Comparison of ENCODE assay signal across 27 cellular contexts in the genomic region with DNA sequence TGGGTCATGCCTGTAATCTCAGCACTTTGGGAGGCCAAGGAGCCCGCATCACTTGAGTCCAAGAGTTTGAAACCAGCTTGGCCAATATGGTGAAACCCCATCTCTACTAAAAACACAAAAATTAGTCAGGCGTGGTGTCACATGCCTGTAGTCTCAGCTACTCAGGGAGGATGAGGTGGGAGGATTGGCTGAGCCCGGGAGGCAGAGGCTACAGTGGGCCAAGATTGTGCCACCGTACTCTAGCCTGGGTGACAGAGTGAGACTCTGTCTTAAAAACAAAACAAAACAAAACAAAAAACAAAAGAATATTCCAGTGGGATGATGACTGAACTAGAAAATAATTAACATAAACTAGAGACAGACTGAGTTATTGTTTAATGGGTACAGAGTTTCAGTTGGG.
DNase-seq lines count a peak whose midpoint lies in the region; ATAC-seq, FAIRE-seq and TF ChIP-seq lines count a peak whose summit lies in the region.
"Had no signal": no experiment of that assay in that cellular context is flagged by ENCODE, and none has a peak within 500 bp of the region (broad histone marks: within the 10 kb centered on the region; RNA-seq: fewer than 3 reads in every experiment).

No MANE protein-coding gene starts in this region.

- DNase-seq in GM12878 (ENCODE audit: low read depth, low spot score) (no peak), nephron progenitor cell (no peak), transverse colon (no peak), MG63 (no peak), SHP77 (lab: John Stamatoyannopoulos, UW) (no peak)
- DNase-seq: C1 segment of cervical spinal cord; Caco-2; CD8-positive, alpha-beta T cell; DMS 273 treated with DMSO at 0.1 percent for 48 hours; DMS79; EL; GDM1; H7; IMR-90; KG1; MM.1S; NCI-H2029; NCI-H446; NCI-H524 treated with DMSO at 0.1 percent for 48 hours; NCI-H82; NK-92 treated with Interleukin-12 subunit alpha and Interleukin-12 subunit beta, amount 100 ng/mL, for 24 hours; Right ventricle myocardium superior; RPMI8226 had no signal

- RAD21 ChIA-PET in GM12878 (lab: Charles Lee; ENCODE audit: unreplicated experiment), result interaction anchor here (0.5 to 9.8 kb wide), 5 partner anchors 20 to 350 kb away, joined by 3 to 222 read pairs (median 71); partner anchors contain the start of gene ABCC4

- H3K4me3 Mint-ChIP-seq in nephron progenitor cell, result no peak overlapping the region
- H3K4me3 Mint-ChIP-seq: CD8-positive, alpha-beta T cell had no signal

- TF ChIP-seq POLR2A in GM12878 (IDR thresholded peaks at IDR 0.05; ENCODE audit: low read depth, low read length), result no peak
- no peak for TF ChIP-seq POLR2A in transverse colon (IDR thresholded peaks at IDR 0.05)

- no peaks in the 10 kb centered on the region for H4K20me1 ChIP-seq in GM12878 (ENCODE audit: control insufficient read depth, insufficient read depth)

- POLR2A ChIA-PET in GM12878 (lab: Charles Lee), result interaction anchor here (0.9 kb wide), 1 partner anchor 83 kb away, joined by 3 read pairs; no protein-coding TSS in a partner anchor

- SMC1A ChIA-PET in GM12878 (lab: Charles Lee; ENCODE audit: uncharacterized antibody, unreplicated experiment), result interaction anchor here (1.1 to 10.3 kb wide), 10 partner anchors 11 to 192 kb away, joined by 3 to 229 read pairs (median 8); no protein-coding TSS in a partner anchor

- no peak overlapping the region for H3K9ac ChIP-seq in GM12878 (ENCODE audit: control insufficient read depth, insufficient read depth, low read length)

- TF ChIP-seq EP300 in GM12878 (IDR thresholded peaks at IDR 0.05; ENCODE audit: borderline replicate concordance in 1 of 2, control insufficient read depth in 1 of 2, low read depth in 2 of 2, low read length in 2 of 2) (no peak), transverse colon (IDR thresholded peaks at IDR 0.05; ENCODE audit: low read depth) (no peak)

- no peaks in the 10 kb centered on the region for H3K27me3 ChIP-seq in GM12878 (replicated peaks in 1 of 2; ENCODE audit: control insufficient read depth in 2 of 2, insufficient read depth in 2 of 2, low read length in 1 of 2)
- H3K27me3 ChIP-seq in transverse colon, result no peaks in the 10 kb centered on the region
- no peaks in the 10 kb centered on the region for H3K27me3 ChIP-seq in MG63

- ATAC-seq in GM18868 (IDR thresholded peaks at IDR 0.05; ENCODE audit: unreplicated experiment) (peak; percentile 19), HG03196 (IDR thresholded peaks at IDR 0.05; ENCODE audit: unreplicated experiment) (peak; percentile 40), GM12878 (peak; percentile 50), GM19452 (IDR thresholded peaks at IDR 0.05; ENCODE audit: unreplicated experiment) (no peak)
- ATAC-seq: CD8-positive, alpha-beta T cell had no signal

- no peak for TF ChIP-seq RAD21 in GM12878 (IDR thresholded peaks at IDR 0.05; ENCODE audit: insufficient read depth, low read depth, low read length)

- intact Hi-C loops in GM12878 (cut with micrococcal nuclease; ENCODE audit: unreplicated experiment) (loop anchor here (5.0 kb wide), 2 partner anchors 101 to 131 kb away; no protein-coding TSS in a partner anchor), transverse colon (cut with DNase I; ENCODE audit: low total_unique reads) (loop anchor here (5.0 to 10.0 kb wide), 2 partner anchors 88 to 191 kb away; no protein-coding TSS in a partner anchor)

- H3K27ac Mint-ChIP-seq in nephron progenitor cell, result peak overlapping the region; percentile 67
- H3K27ac Mint-ChIP-seq: CD8-positive, alpha-beta T cell had no signal

- H3K27ac ChIP-seq in GM12878 (ENCODE audit: control insufficient read depth, insufficient read depth), result no peak overlapping the region
- no peak overlapping the region for H3K27ac ChIP-seq in transverse colon
- H3K27ac ChIP-seq: PC-9 had no signal

- 81% methylated on average over 4 of the region's 4 CpGs for WGBS in GM12878 (ENCODE audit: insufficient coverage, insufficient replicate concordance, low lambda C conversion rate, missing lambda C conversion rate)
- WGBS in transverse colon (ENCODE audit: low coverage in 1 of 2), 2 donors, result 55 to 82% methylated on average over 2 to 4 of the region's 4 CpGs

- H3K4me1 ChIP-seq in GM12878 (ENCODE audit: control insufficient read depth, insufficient read depth, low read length), result peaks cover 30% of the 10 kb centered on the region
- H3K4me1 ChIP-seq in transverse colon, result peaks cover 0 to 17% (median 9%) of the 10 kb centered on the region in 4 donors
- H3K4me1 ChIP-seq: Caco-2 had no signal

- H3K9me3 Mint-ChIP-seq in nephron progenitor cell, result peaks cover 4% of the 10 kb centered on the region
- H3K9me3 Mint-ChIP-seq: CD8-positive, alpha-beta T cell had no signal

- H3K27me3 Mint-ChIP-seq in nephron progenitor cell (ENCODE audit: low read depth, poor library complexity), result peaks cover 8% of the 10 kb centered on the region

- no peak overlapping the region for H3K4me2 ChIP-seq in GM12878 (ENCODE audit: control insufficient read depth, insufficient read depth)
- H3K4me2 ChIP-seq: PC-9 had no signal

- no peak overlapping the region for H2AFZ ChIP-seq in GM12878 (ENCODE audit: control insufficient read depth, low read depth, low read length)
- H2AFZ ChIP-seq: PC-9 had no signal

- H3K4me1 Mint-ChIP-seq in nephron progenitor cell, result peaks cover 11% of the 10 kb centered on the region

- CTCF ChIA-PET in GM12878 (lab: Yijun Ruan, JAX), result interaction anchor here (1.0 to 11.8 kb wide), 11 partner anchors 10 to 200 kb away, joined by 3 to 340 read pairs (median 9); partner anchors contain the start of gene ABCC4

- TF ChIP-seq CTCF in GM12878 (IDR thresholded peaks at IDR 0.05 in 2 of 3, conservative IDR thresholded peaks at IDR 0.05 in 1 of 3; ENCODE audit: control insufficient read depth in 2 of 3, extremely low read depth in 1 of 3, insufficient read depth in 1 of 3, low read depth in 3 of 3, low read length in 3 of 3) (no peak), nephron progenitor cell (IDR thresholded peaks at IDR 0.05) (no peak), transverse colon (IDR thresholded peaks at IDR 0.05) (no peak)

- H3K9me3 ChIP-seq in GM12878 (replicated peaks; ENCODE audit: control insufficient read depth, insufficient read depth, low read length), result no peaks in the 10 kb centered on the region; the same call in 2 of the 3 replicates
- H3K9me3 ChIP-seq in transverse colon, result no peaks in the 10 kb centered on the region
- no peaks in the 10 kb centered on the region; the same call in 1 of the 2 replicates for H3K9me3 ChIP-seq in MG63
- H3K9me3 ChIP-seq: Caco-2 had no signal

- no peaks in the 10 kb centered on the region for H3K79me2 ChIP-seq in GM12878 (ENCODE audit: control insufficient read depth, insufficient read depth, low read length)

- H3K4me3 ChIP-seq in GM12878 (no peak overlapping the region), transverse colon (no peak overlapping the region), MG63 (no peak overlapping the region)
- H3K4me3 ChIP-seq: PC-9 had no signal

- no TSS peak for BruUV-seq in GM12878 (replicated peaks; lab: Mats Ljungman, UMichigan)

- in situ Hi-C loops in GM12878 (cut with MboI) (no loop called here), transverse colon (cut with MboI; ENCODE audit: low pct_ligation_motif_present in 1 of 4, low pct_unique_long_range_greater_than_20kb in 1 of 4, low sequenced_read_pairs in 3 of 4) (loop anchor here in 1 of 4 donors (10.0 kb wide), 1 partner anchor 188 kb away; no protein-coding TSS in a partner anchor)

- H3K36me3 ChIP-seq in GM12878 (ENCODE audit: control insufficient read depth in 2 of 2, insufficient read depth in 2 of 2, low read length in 1 of 2) (no peaks in the 10 kb centered on the region), transverse colon (no peaks in the 10 kb centered on the region), MG63 (no peaks in the 10 kb centered on the region)

- no peaks in the 10 kb centered on the region for H3K36me3 Mint-ChIP-seq in nephron progenitor cell (ENCODE audit: low read depth)
- H3K36me3 Mint-ChIP-seq: CD8-positive, alpha-beta T cell had no signal

- FAIRE-seq in GM12878 (lab: Jason Lieb, UNC), result no peak

TF ChIP-seq in GM12878, 131 proteins besides CTCF, POLR2A, EP300 and RAD21:
- TF ChIP-seq TBL1XR1 (IDR thresholded peaks at IDR 0.05; ENCODE audit: low read depth, low read length) (no peak), BHLHE40 (IDR thresholded peaks at IDR 0.05; ENCODE audit: borderline replicate concordance in 1 of 2, low read depth in 2 of 2, low read length in 1 of 2) (peak; percentile 19 to 49; a peak in 1 of 4 replicates), RAD51 (IDR thresholded peaks at IDR 0.05) (peak; percentile 35; the same call in 1 of the 2 replicates), HCFC1 (IDR thresholded peaks at IDR 0.05; ENCODE audit: low read length) (no peak)
